Comparison of ENCODE assay signal across 23 cellular contexts in genomic region chr10:122012731-122013130, GRCh38. TPM values are rescaled to one million over a fixed set of nuclear protein-coding genes. Genes with fewer than 3 reads are reported as not detected.
DNase-seq lines count a peak whose midpoint lies in the region; ATAC-seq and TF ChIP-seq lines count a peak whose summit lies in the region.
"Had no signal": no experiment of that assay in that cellular context is flagged by ENCODE, and none has a peak within 500 bp of the region (broad histone marks: within the 10 kb centered on the region; RNA-seq: fewer than 3 reads in every experiment).

No MANE protein-coding gene starts in this region.

- no peak for ATAC-seq in body of pancreas
- ATAC-seq in left ventricle myocardium superior: peak; percentile 7
- ATAC-seq in HG02763 (IDR thresholded peaks at IDR 0.05; ENCODE audit: unreplicated experiment): no peak
- no peak for ATAC-seq in HG03469 (IDR thresholded peaks at IDR 0.05; ENCODE audit: unreplicated experiment)
- ATAC-seq: A549, PC-3 had no signal

- TF ChIP-seq POLR2A in body of pancreas (IDR thresholded peaks at IDR 0.05): no peak
- TF ChIP-seq POLR2A in stomach (IDR thresholded peaks at IDR 0.05): no peak

- DNase-seq in body of pancreas: peak in 1 of 4 donors; percentile 13
- DNase-seq in left ventricle myocardium superior: no peak
- DNase-seq in stomach: no peak
- DNase-seq in NCI-H510A (lab: John Stamatoyannopoulos, UW): no peak
- DNase-seq: AML-193; CD4-positive, alpha-beta memory T cell; GM23248; H7; IMR-90; KG1; MM.1S; NCI-H2029; NCI-H446; NCI-H526; NCI-H82; NK-92 treated with Interleukin-12 subunit alpha and Interleukin-12 subunit beta, amount 100 ng/mL, for 24 hours; PC-3 had no signal

- H3K4me1 ChIP-seq in body of pancreas: peaks cover 21% of the 10 kb centered on the region
- H3K4me1 ChIP-seq in mucosa of stomach (ENCODE audit: control insufficient read depth, insufficient read depth, low read length): peaks cover 24% of the 10 kb centered on the region
- peaks cover 5 to 33% (median 20%) of the 10 kb centered on the region in 4 donors for H3K4me1 ChIP-seq in stomach
- H3K4me1 ChIP-seq: A549, SJSA1 had no signal

- no peak for TF ChIP-seq EP300 in stomach (IDR thresholded peaks at IDR 0.05)

- H3K27ac ChIP-seq in body of pancreas (peak overlapping the region; percentile 52 to 84 (median 64)), stomach (peak overlapping the region; percentile 65 to 88 (median 79))
- H3K27ac ChIP-seq: A549; BLaER1 treated with 17β-estradiol and CSF1 and Interleukin-3, amounts not matched to agents 10 nM and 100 nM; GM23248; SJSA1 had no signal

- H3K9ac ChIP-seq in mucosa of stomach (ENCODE audit: low read length): peak overlapping the region; percentile 20
- H3K9ac ChIP-seq: BLaER1 treated with 17β-estradiol and CSF1 and Interleukin-3, amounts not matched to agents 10 nM and 100 nM; GM23248 had no signal

- WGBS in body of pancreas, 2 donors: 52 to 55% methylated on average over 5 of the region's 5 CpGs
- 37 to 57% (median 43%) methylated on average over 5 of the region's 5 CpGs for WGBS in stomach, 5 donors

- no peak for TF ChIP-seq CTCF in body of pancreas (IDR thresholded peaks at IDR 0.05)
- TF ChIP-seq CTCF in stomach (IDR thresholded peaks at IDR 0.05): no peak

- H3K27me3 ChIP-seq in body of pancreas (no peaks in the 10 kb centered on the region), mucosa of stomach (ENCODE audit: control insufficient read depth, insufficient read depth, low read length) (no peaks in the 10 kb centered on the region), stomach (no peaks in the 10 kb centered on the region)
- H3K27me3 ChIP-seq: BLaER1 treated with 17β-estradiol and CSF1 and Interleukin-3, amounts not matched to agents 10 nM and 100 nM; SJSA1 had no signal

- intact Hi-C loops in body of pancreas (cut with DNase I): no loop called here
- intact Hi-C loops in left ventricle myocardium superior (cut with micrococcal nuclease): no loop called here
- intact Hi-C loops in stomach (cut with DNase I; ENCODE audit: low total_unique reads): no loop called here

- H3K4me3 ChIP-seq in body of pancreas (no peak overlapping the region), mucosa of stomach (ENCODE audit: low read length) (no peak overlapping the region), stomach (no peak overlapping the region)
- H3K4me3 ChIP-seq: A549; BLaER1 treated with 17β-estradiol and CSF1 and Interleukin-3, amounts not matched to agents 10 nM and 100 nM; GM23248; SJSA1 had no signal

- H3K36me3 ChIP-seq in body of pancreas (replicated peaks in 1 of 2; ENCODE audit: insufficient read depth in 1 of 2, low read depth in 2 of 2) (no peaks in the 10 kb centered on the region), mucosa of stomach (ENCODE audit: control insufficient read depth, insufficient read depth, low read length) (no peaks in the 10 kb centered on the region), stomach (no peaks in the 10 kb centered on the region)
- H3K36me3 ChIP-seq: BLaER1 treated with 17β-estradiol and CSF1 and Interleukin-3, amounts not matched to agents 10 nM and 100 nM; SJSA1 had no signal

- H3K9me3 ChIP-seq in body of pancreas (no peaks in the 10 kb centered on the region), mucosa of stomach (ENCODE audit: control insufficient read depth, low read length) (no peaks in the 10 kb centered on the region), stomach (no peaks in the 10 kb centered on the region)
- H3K9me3 ChIP-seq: SJSA1 had no signal

RNA-seq across cellular contexts. Expression of gene TACC2, which starts 23.8 kb away (rescaled TPM):
- total RNA-seq in body of pancreas (10 to 100 TPM; 29.0 to 38.7 TPM), left ventricle myocardium superior (377 TPM), stomach (100 to 1,000 TPM in 1 of 5 donors, 10 to 100 TPM in 4; 35.2 to 102 (median 73.7) TPM)
- 10 to 100 TPM; 29.0 to 49.1 (median 44.4) TPM for polyA plus RNA-seq in stomach
- total RNA-seq: CD4-positive, alpha-beta memory T cell had no signal
- polyA plus RNA-seq: CD4-positive, alpha-beta memory T cell had no signal

RNA-seq across cellular contexts. Expression of gene NSMCE4A, which starts 37.7 kb away (rescaled TPM):
- total RNA-seq in body of pancreas (10 to 100 TPM; 68.9 to 70.8 TPM), left ventricle myocardium superior (30.3 TPM), stomach (100 to 1,000 TPM in 4 of 5 donors, 10 to 100 TPM in 1; 90.6 to 441 (median 110) TPM)
- polyA plus RNA-seq in stomach: 10 to 100 TPM; 43.8 to 87.8 (median 47.7) TPM
